In the genomic region with DNA sequence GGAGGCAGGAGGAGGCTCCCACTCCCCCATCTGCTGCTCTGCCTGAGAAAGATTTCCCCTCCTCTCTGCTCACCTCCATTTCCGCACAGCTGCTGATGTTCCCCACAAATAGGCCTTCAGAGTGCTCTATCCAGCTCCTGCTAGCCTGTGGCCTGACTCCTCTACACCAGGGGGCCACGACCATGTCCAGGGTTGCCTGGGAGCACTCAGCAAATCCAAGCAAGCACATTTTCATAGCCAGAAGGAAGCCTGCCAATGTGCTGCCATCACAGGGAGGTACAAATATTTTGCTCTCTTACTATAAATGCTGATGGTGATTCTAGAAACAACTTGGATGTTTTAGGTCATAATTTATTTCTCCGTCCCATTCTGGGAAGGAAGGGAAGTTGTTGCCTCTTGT, we compare ENCODE assay signal across 17 cellular contexts. TPM values are rescaled to one million over a fixed set of nuclear protein-coding genes. Genes with fewer than 3 reads are reported as not detected.
DNase-seq lines count a peak whose midpoint lies in the region; ATAC-seq and TF ChIP-seq lines count a peak whose summit lies in the region.
"Had no signal": no experiment of that assay in that cellular context is flagged by ENCODE, and none has a peak within 500 bp of the region (broad histone marks: within the 10 kb centered on the region; RNA-seq: fewer than 3 reads in every experiment).

No MANE protein-coding gene starts in this region.

- H3K27me3 ChIP-seq in muscle layer of colon (ENCODE audit: control insufficient read depth in 1 of 2, insufficient read depth in 2 of 2, low read length in 2 of 2) (no peaks in the 10 kb centered on the region), tibial artery (no peaks in the 10 kb centered on the region), vagina (no peaks in the 10 kb centered on the region)

- no peak overlapping the region for H3K4me3 ChIP-seq in muscle layer of colon (ENCODE audit: low read depth in 1 of 2, low read length in 2 of 2)
- no peak overlapping the region for H3K4me3 ChIP-seq in tibial artery
- no peak overlapping the region for H3K4me3 ChIP-seq in vagina

- TF ChIP-seq CTCF in tibial artery (IDR thresholded peaks at IDR 0.05) (no peak), vagina (IDR thresholded peaks at IDR 0.05) (no peak)

- no peak for TF ChIP-seq POLR2A in vagina (IDR thresholded peaks at IDR 0.05)

- ATAC-seq in Right ventricle myocardium inferior, result peak; percentile 29
- peak; percentile 35 to 67 for ATAC-seq in left cardiac atrium
- ATAC-seq in HG03378 (IDR thresholded peaks at IDR 0.05; ENCODE audit: unreplicated experiment), result no peak
- ATAC-seq in GM21786 (IDR thresholded peaks at IDR 0.05; ENCODE audit: unreplicated experiment), result no peak
- ATAC-seq: CD8-positive, alpha-beta T cell had no signal

- H3K27ac ChIP-seq in muscle layer of colon (ENCODE audit: low read depth, low read length) (peak overlapping the region; percentile 10), tibial artery (peak overlapping the region; percentile 68 to 84), vagina (no peak overlapping the region)
- H3K27ac ChIP-seq: 22Rv1 had no signal

- no peaks in the 10 kb centered on the region for H3K36me3 ChIP-seq in muscle layer of colon (ENCODE audit: insufficient read depth, low read length)
- no peaks in the 10 kb centered on the region for H3K36me3 ChIP-seq in tibial artery
- no peaks in the 10 kb centered on the region for H3K36me3 ChIP-seq in vagina

- no peaks in the 10 kb centered on the region for H3K9me3 ChIP-seq in muscle layer of colon (ENCODE audit: low read length)
- H3K9me3 ChIP-seq in tibial artery, result no peaks in the 10 kb centered on the region
- H3K9me3 ChIP-seq in vagina, result no peaks in the 10 kb centered on the region

- H3K4me1 ChIP-seq in muscle layer of colon (ENCODE audit: insufficient read depth, low read length) (peaks cover 43% of the 10 kb centered on the region), tibial artery (peaks cover 0 to 57% (median 28%) of the 10 kb centered on the region in 4 donors), vagina (peaks cover 7% of the 10 kb centered on the region)

- intact Hi-C loops in Right ventricle myocardium inferior (cut with DNase I), result no loop called here
- intact Hi-C loops in cardiac septum (cut with DNase I), result no loop called here
- intact Hi-C loops in left cardiac atrium (cut with DNase I), result no loop called here
- intact Hi-C loops in tibial artery (cut with DNase I; ENCODE audit: low total_unique reads), result no loop called here
- intact Hi-C loops in vagina (cut with DNase I), result no loop called here

- no peak overlapping the region for H3K9ac ChIP-seq in muscle layer of colon (ENCODE audit: low read length)

- DNase-seq in Right ventricle myocardium inferior (ENCODE audit: missing footprints) (no peak), cardiac septum (ENCODE audit: low spot score) (no peak), left cardiac atrium (no peak), tibial artery (peak in 1 of 2 donors; percentile 81), vagina (ENCODE audit: extremely low spot score in 2 of 2) (no peak)
- DNase-seq: CD8-positive, alpha-beta T cell; COR-L47; DMS153; DMS79 treated with DMSO at 0.1 percent for 48 hours; EL; GOT3; H9 had no signal

RNA-seq across cellular contexts. Expression of a gene that starts 17.3 kb away (rescaled TPM):
- total RNA-seq in Right ventricle myocardium inferior (2.1 TPM), cardiac septum (3.2 TPM), left cardiac atrium (10 to 100 TPM; 70.3 to 94.8 TPM), vagina (not detected)
- total RNA-seq: A673; CD8-positive, alpha-beta T cell had no signal

Comparison
In these comparisons a context has a peak if more than half of its experiments do, and no peak if none do; other contexts are left out.
1. RNA of a gene that starts 17.3 kb away (total RNA-seq): 70.3 to 94.8 TPM in left cardiac atrium; 3.2 TPM in cardiac septum (single experiment), 2.1 TPM in Right ventricle myocardium inferior (single experiment) and not detected in vagina (single experiment); every median in the first group is over 10 times any median in the second.
2. ATAC-seq: peak in Right ventricle myocardium inferior (single experiment) and left cardiac atrium (2 of 2); none in HG03378 (single experiment) and GM21786 (single experiment).